ENCODE assay signal across 9 cellular contexts in genomic region chr14:23569443-23570151, GRCh38. TPM values are rescaled to one million over a fixed set of nuclear protein-coding genes. Genes with fewer than 3 reads are reported as not detected.
DNase-seq lines count a peak whose midpoint lies in the region.
"Had no signal": no experiment of that assay in that cellular context is flagged by ENCODE, and none has a peak within 500 bp of the region (broad histone marks: within the 10 kb centered on the region; RNA-seq: fewer than 3 reads in every experiment).

No MANE protein-coding gene starts in this region.

- no peaks in the 10 kb centered on the region for H3K9me3 Mint-ChIP-seq in activated CD4-positive, alpha-beta T cell treated with anti-CD3 and anti-CD28 coated beads, Interleukin-2, amount 10 ng/mL, durations not matched to agents 7 days and 5 days
- H3K9me3 Mint-ChIP-seq in dendritic cell treated with granulocyte-macrophage colony-stimulating factor and Interleukin-4, amounts not matched to agents 40 ng/mL and 50 ng/mL, for 4 days = no peaks in the 10 kb centered on the region

- H3K4me1 Mint-ChIP-seq in activated CD4-positive, alpha-beta T cell treated with anti-CD3 and anti-CD28 coated beads, Interleukin-2, amount 10 ng/mL, durations not matched to agents 7 days and 5 days = peaks cover 48% of the 10 kb centered on the region
- H3K4me1 Mint-ChIP-seq in dendritic cell treated with granulocyte-macrophage colony-stimulating factor and Interleukin-4, amounts not matched to agents 40 ng/mL and 50 ng/mL, for 4 days (ENCODE audit: low read depth) = peaks cover 88% of the 10 kb centered on the region

- intact Hi-C loops in dendritic cell treated with granulocyte-macrophage colony-stimulating factor and Interleukin-4, amounts not matched to agents 40 ng/mL and 50 ng/mL, for 4 days (cut with micrococcal nuclease) = loop anchor here (5.0 kb wide), 2 partner anchors 247 to 523 kb away; partner anchors contain the start of genes PABPN1 and PCK2

- peak overlapping the region; percentile 69 for H3K27ac Mint-ChIP-seq in activated CD4-positive, alpha-beta T cell treated with anti-CD3 and anti-CD28 coated beads, Interleukin-2, amount 10 ng/mL, durations not matched to agents 7 days and 5 days
- peak overlapping the region; percentile 92 for H3K27ac Mint-ChIP-seq in dendritic cell treated with granulocyte-macrophage colony-stimulating factor and Interleukin-4, amounts not matched to agents 40 ng/mL and 50 ng/mL, for 4 days

- POLR2A ChIA-PET in activated CD4-positive, alpha-beta T cell treated with anti-CD3 and anti-CD28 coated beads, Interleukin-2, amount 10 ng/mL, durations not matched to agents 7 days and 5 days (lab: Charles Lee) = no interaction called here

- peak; percentile 32 for DNase-seq in activated CD4-positive, alpha-beta T cell treated with anti-CD3 and anti-CD28 coated beads, Interleukin-2, amount 10 ng/mL, durations not matched to agents 7 days and 5 days
- no peak for DNase-seq in activated CD4-positive, alpha-beta T cell treated with anti-CD3 and anti-CD28 coated beads for 4 hours
- DNase-seq in NCI-H2227 (lab: John Stamatoyannopoulos, UW; ENCODE audit: unreplicated experiment) (peak; percentile 76), putamen (ENCODE audit: low spot score) (peak; percentile 90), SKM-1 treated with dmso at 0.1 percent for 144 hours (lab: John Stamatoyannopoulos, UW; ENCODE audit: unreplicated experiment) (no peak), glomerular visceral epithelial cell (ENCODE audit: extremely low spot score) (no peak), AG08395 (ENCODE audit: low spot score) (no peak)

- peaks cover 9% of the 10 kb centered on the region for H3K27me3 Mint-ChIP-seq in activated CD4-positive, alpha-beta T cell treated with anti-CD3 and anti-CD28 coated beads, Interleukin-2, amount 10 ng/mL, durations not matched to agents 7 days and 5 days
- H3K27me3 Mint-ChIP-seq in dendritic cell treated with granulocyte-macrophage colony-stimulating factor and Interleukin-4, amounts not matched to agents 40 ng/mL and 50 ng/mL, for 4 days = no peaks in the 10 kb centered on the region

- CTCF ChIA-PET in activated CD4-positive, alpha-beta T cell treated with anti-CD3 and anti-CD28 coated beads, Interleukin-2, amount 10 ng/mL, durations not matched to agents 7 days and 5 days (lab: Charles Lee) = interaction anchor here (1.0 to 2.0 kb wide), 3 partner anchors 10 to 22 kb away, joined by 3 to 9 read pairs (median 4); no protein-coding TSS in a partner anchor

- peaks cover 24% of the 10 kb centered on the region for H3K36me3 Mint-ChIP-seq in activated CD4-positive, alpha-beta T cell treated with anti-CD3 and anti-CD28 coated beads, Interleukin-2, amount 10 ng/mL, durations not matched to agents 7 days and 5 days (ENCODE audit: low read depth)
- peaks cover 27% of the 10 kb centered on the region for H3K36me3 Mint-ChIP-seq in dendritic cell treated with granulocyte-macrophage colony-stimulating factor and Interleukin-4, amounts not matched to agents 40 ng/mL and 50 ng/mL, for 4 days (ENCODE audit: low read depth)

- H3K4me3 Mint-ChIP-seq in activated CD4-positive, alpha-beta T cell treated with anti-CD3 and anti-CD28 coated beads, Interleukin-2, amount 10 ng/mL, durations not matched to agents 7 days and 5 days = no peak overlapping the region
- no peak overlapping the region for H3K4me3 Mint-ChIP-seq in dendritic cell treated with granulocyte-macrophage colony-stimulating factor and Interleukin-4, amounts not matched to agents 40 ng/mL and 50 ng/mL, for 4 days

RNA-seq across cellular contexts. Expression of gene AP1G2, which starts 2.0 kb away (rescaled TPM):
- total RNA-seq in activated CD4-positive, alpha-beta T cell treated with anti-CD3 and anti-CD28 coated beads, Interleukin-2, amount 10 ng/mL, durations not matched to agents 7 days and 5 days = 100 to 1,000 TPM; 306 to 333 TPM

RNA-seq across cellular contexts. Expression of gene JPH4, which starts 9.0 kb away (rescaled TPM):
- total RNA-seq in activated CD4-positive, alpha-beta T cell treated with anti-CD3 and anti-CD28 coated beads, Interleukin-2, amount 10 ng/mL, durations not matched to agents 7 days and 5 days = not detected
- total RNA-seq: fibroblast of lung had no signal

RNA-seq across cellular contexts. Expression of gene THTPA, which starts 13.5 kb away (rescaled TPM):
- 10 to 100 TPM in 1 of 2 experiments, 1 to 10 TPM in 1; 8.1 to 12.7 TPM for total RNA-seq in activated CD4-positive, alpha-beta T cell treated with anti-CD3 and anti-CD28 coated beads, Interleukin-2, amount 10 ng/mL, durations not matched to agents 7 days and 5 days

RNA-seq across cellular contexts. Expression of gene ZFHX2, which starts 18.0 kb away (rescaled TPM):
- total RNA-seq in activated CD4-positive, alpha-beta T cell treated with anti-CD3 and anti-CD28 coated beads, Interleukin-2, amount 10 ng/mL, durations not matched to agents 7 days and 5 days = 1 to 10 TPM; 1.0 to 1.1 TPM

Comparison
In these comparisons a context has a peak if more than half of its experiments do, and no peak if none do; other contexts are left out.
1. DNase-seq: peak in activated CD4-positive, alpha-beta T cell treated with anti-CD3 and anti-CD28 coated beads, Interleukin-2, amount 10 ng/mL, durations not matched to agents 7 days and 5 days (single experiment), NCI-H2227 (single experiment) and putamen (single experiment); none in activated CD4-positive, alpha-beta T cell treated with anti-CD3 and anti-CD28 coated beads for 4 hours (0 of 2), SKM-1 treated with dmso at 0.1 percent for 144 hours (single experiment), glomerular visceral epithelial cell (single experiment) and AG08395 (single experiment).